ENCODE assay signal across 24 cellular contexts in the genomic region with DNA sequence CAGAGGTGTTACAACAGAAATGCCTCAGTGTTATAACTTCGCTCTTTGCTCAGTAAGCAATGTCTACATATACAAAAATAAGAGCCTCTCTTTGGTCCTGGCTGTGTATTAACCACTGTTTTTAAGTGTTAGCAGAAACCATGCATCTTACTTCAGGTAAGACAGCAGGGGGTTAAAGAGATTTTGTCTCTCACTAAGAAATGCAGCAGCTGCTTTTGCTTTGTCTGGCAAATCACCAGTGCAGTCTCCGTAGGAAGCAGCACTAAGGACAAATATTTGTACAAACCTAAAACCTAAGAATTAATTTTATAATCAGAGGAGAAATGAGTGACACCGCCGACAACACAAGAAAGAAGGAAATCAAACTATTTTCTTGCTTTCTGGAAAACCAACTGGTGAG. TPM values are rescaled to one million over a fixed set of nuclear protein-coding genes. Genes with fewer than 3 reads are reported as not detected.
"Had no signal": no experiment of that assay in that cellular context is flagged by ENCODE, and none has a peak within 500 bp of the region (broad histone marks: within the 10 kb centered on the region; RNA-seq: fewer than 3 reads in every experiment).

No MANE protein-coding gene starts in this region.

- H3K4me1 Mint-ChIP-seq: activated CD4-positive, alpha-beta T cell treated with anti-CD3 and anti-CD28 coated beads, Interleukin-2, amount 10 ng/mL, durations not matched to agents 24 days and 14 days; immature natural killer cell; naive thymus-derived CD4-positive, alpha-beta T cell had no signal

- H3K27ac Mint-ChIP-seq: activated CD4-positive, alpha-beta T cell treated with anti-CD3 and anti-CD28 coated beads, Interleukin-2, amount 10 ng/mL, durations not matched to agents 24 days and 14 days; activated naive CD4-positive, alpha-beta T cell treated with anti-CD3 and anti-CD28 coated beads, Interleukin-2, amount 50 U/mL, for 72 hours; brain; immature natural killer cell; naive thymus-derived CD4-positive, alpha-beta T cell; T-helper 1 cell treated with Interleukin-12 subunit alpha and Interleukin-12 subunit beta and Interleukin-4 antibody, amounts not matched to agents 30 μg/mL and 1 μg/mL, for 36 hours had no signal

- DNase-seq: activated CD4-positive, alpha-beta T cell treated with anti-CD3 and anti-CD28 coated beads, Interleukin-2, amount 10 ng/mL, durations not matched to agents 24 days and 14 days; activated gamma-delta T cell treated with Interleukin-2 at 50 U/mL for 16 hours; activated T-cell treated with anti-CD3 and anti-CD28 coated beads, Interleukin-2, amount 50 U/mL, for 1 hour; aorta; effector CD4-positive, alpha-beta T cell; foreskin keratinocyte; immature natural killer cell; left lung; naive thymus-derived CD4-positive, alpha-beta T cell; stimulated activated CD4-positive, alpha-beta T cell treated with anti-CD3 and anti-CD28 coated beads, Interleukin-2, amount 100 ng/mL, for 48 hours; stimulated activated naive CD4-positive, alpha-beta T cell; T1000; testis had no signal

- H3K36me3 Mint-ChIP-seq: activated naive CD4-positive, alpha-beta T cell treated with anti-CD3 and anti-CD28 coated beads, Interleukin-2, amount 50 U/mL, for 72 hours; brain; immature natural killer cell; naive thymus-derived CD4-positive, alpha-beta T cell had no signal

- H3K4me3 Mint-ChIP-seq: activated CD4-positive, alpha-beta T cell treated with anti-CD3 and anti-CD28 coated beads, Interleukin-2, amount 10 ng/mL, durations not matched to agents 24 days and 14 days; brain; immature natural killer cell; naive thymus-derived CD4-positive, alpha-beta T cell; T-helper 1 cell treated with Interleukin-12 subunit alpha and Interleukin-12 subunit beta and Interleukin-4 antibody, amounts not matched to agents 30 μg/mL and 1 μg/mL, for 36 hours had no signal

- H3K9me3 Mint-ChIP-seq: activated CD4-positive, alpha-beta T cell treated with anti-CD3 and anti-CD28 coated beads, Interleukin-2, amount 10 ng/mL, durations not matched to agents 24 days and 14 days; activated naive CD4-positive, alpha-beta T cell treated with anti-CD3 and anti-CD28 coated beads, Interleukin-2, amount 50 U/mL, for 72 hours; brain; immature natural killer cell; T-helper 1 cell treated with Interleukin-12 subunit alpha and Interleukin-12 subunit beta and Interleukin-4 antibody, amounts not matched to agents 30 μg/mL and 1 μg/mL, for 36 hours had no signal

- ATAC-seq: activated naive CD4-positive, alpha-beta T cell treated with anti-CD3 and anti-CD28 coated beads, Interleukin-2, amount 50 U/mL, for 72 hours; foreskin keratinocyte; left lung; naive thymus-derived CD4-positive, alpha-beta T cell had no signal

RNA-seq across cellular contexts. Expression of gene SMIM28, which starts 0.8 kb away (rescaled TPM):
- total RNA-seq: activated CD4-positive, alpha-beta T cell treated with anti-CD3 and anti-CD28 coated beads, Interleukin-2, amount 10 ng/mL, durations not matched to agents 24 days and 14 days; activated naive CD4-positive, alpha-beta T cell treated with anti-CD3 and anti-CD28 coated beads, Interleukin-2, amount 50 U/mL, for 72 hours; aorta; cardiac septum; chondrocyte; foreskin keratinocyte; glomerular endothelial cell; kidney epithelial cell; left lung; lung; naive thymus-derived CD4-positive, alpha-beta T cell; osteoblast; prostate gland; testis; upper lobe of left lung had no signal
